ENCODE assay signal across 12 cellular contexts in genomic region chr13:20106751-20107150, GRCh38. TPM values are rescaled to one million over a fixed set of nuclear protein-coding genes. Genes with fewer than 3 reads are reported as not detected.
"Had no signal": no experiment of that assay in that cellular context is flagged by ENCODE, and none has a peak within 500 bp of the region (broad histone marks: within the 10 kb centered on the region; RNA-seq: fewer than 3 reads in every experiment).

No MANE protein-coding gene starts in this region.

- H3K36me3 ChIP-seq: cardiac muscle cell, gastrocnemius medialis, heart left ventricle, lower lobe of right lung, sigmoid colon, spleen, upper lobe of left lung had no signal

- H3K27ac ChIP-seq: cardiac muscle cell, gastrocnemius medialis, heart left ventricle, lower lobe of right lung, sigmoid colon, spleen, upper lobe of left lung had no signal

- H3K9me3 ChIP-seq: gastrocnemius medialis, heart left ventricle, lower lobe of right lung, sigmoid colon, spleen, upper lobe of left lung had no signal

- H3K4me3 ChIP-seq: cardiac muscle cell, gastrocnemius medialis, heart left ventricle, lower lobe of right lung, sigmoid colon, spleen, upper lobe of left lung had no signal

- H3K27me3 ChIP-seq: cardiac muscle cell, upper lobe of left lung had no signal

- H3K4me1 ChIP-seq: gastrocnemius medialis, lower lobe of right lung, sigmoid colon, spleen, upper lobe of left lung had no signal

- ATAC-seq: gastrocnemius medialis; heart left ventricle; left cardiac atrium; lower lobe of right lung; stimulated activated naive CD8-positive, alpha-beta T cell treated with anti-CD3 and anti-CD28 coated beads, Interleukin-15, amount 100 ng/mL, for 72 hours had no signal

- DNase-seq: activated CD4-positive, CD25-positive, alpha-beta regulatory T cell treated with anti-CD3 and anti-CD28 coated beads, Interleukin-2, amount 50 U/mL, for 72 hours; activated naive CD4-positive, alpha-beta T cell treated with anti-CD3 and anti-CD28 coated beads, Interleukin-2, amount 10 ng/mL, durations not matched to agents 7 days and 5 days; gastrocnemius medialis; heart left ventricle; left cardiac atrium; lower lobe of right lung; occipital lobe; sigmoid colon; spleen; stimulated activated naive CD8-positive, alpha-beta T cell treated with anti-CD3 and anti-CD28 coated beads, Interleukin-15, amount 100 ng/mL, for 72 hours; upper lobe of left lung had no signal

RNA-seq across cellular contexts. Expression of gene GJA3, which starts 54.1 kb away (rescaled TPM):
- total RNA-seq: gastrocnemius medialis, lower lobe of right lung, sigmoid colon had no signal
